Comparison of ENCODE assay signal across 18 cellular contexts in genomic region chr2:179524940-179525339, GRCh38.
A peak's percentile ranks its signal among the peaks of the same experiment; 100 is the strongest.
DNase-seq lines count a peak whose midpoint lies in the region; ATAC-seq and TF ChIP-seq lines count a peak whose summit lies in the region.
"Had no signal": no experiment of that assay in that cellular context is flagged by ENCODE, and none has a peak within 500 bp of the region (broad histone marks: within the 10 kb centered on the region; RNA-seq: fewer than 3 reads in every experiment).

No MANE protein-coding gene starts in this region.

- H3K79me2 ChIP-seq in mesendoderm (ENCODE audit: control insufficient read depth, insufficient read depth, low read length) = no peaks in the 10 kb centered on the region

- H3K36me3 ChIP-seq in mesendoderm (ENCODE audit: control insufficient read depth, insufficient read depth, low read length) = no peaks in the 10 kb centered on the region
- H3K36me3 ChIP-seq: Peyer's patch had no signal

- H2BK120ac ChIP-seq in mesendoderm (ENCODE audit: low read depth, low read length) = no peak overlapping the region

- H3K4ac ChIP-seq in mesendoderm (ENCODE audit: low read depth, low read length) = no peak overlapping the region

- H3K79me1 ChIP-seq in mesendoderm (ENCODE audit: low read length) = no peaks in the 10 kb centered on the region

- no CpG with 5 or more reads among the region's 5 CpGs for WGBS in mesendoderm (ENCODE audit: extremely low coverage, insufficient coverage, low lambda C conversion rate)

- H4K5ac ChIP-seq in mesendoderm (ENCODE audit: low read length) = no peak overlapping the region

- H3K23ac ChIP-seq in mesendoderm (ENCODE audit: low read length) = no peak overlapping the region

- no peak overlapping the region for H3K4me2 ChIP-seq in mesendoderm (ENCODE audit: low read length)

- no peak overlapping the region for H3K27ac ChIP-seq in mesendoderm (ENCODE audit: low read depth, low read length)
- H3K27ac ChIP-seq: Peyer's patch had no signal

- no peak overlapping the region for H3K56ac ChIP-seq in mesendoderm (ENCODE audit: low read length)

- H3K9me3 Mint-ChIP-seq in chondrocyte (ENCODE audit: low read depth) = no peaks in the 10 kb centered on the region
- H3K9me3 Mint-ChIP-seq: CD4-positive, alpha-beta T cell had no signal

- H2BK15ac ChIP-seq in mesendoderm (replicated peaks; ENCODE audit: low read depth) = no peak overlapping the region

- H3K4me1 Mint-ChIP-seq in chondrocyte (ENCODE audit: low read depth) = peaks cover 3% of the 10 kb centered on the region

- H2AK5ac ChIP-seq in mesendoderm (ENCODE audit: low read length) = no peak overlapping the region

- no peaks in the 10 kb centered on the region for H3K27me3 ChIP-seq in mesendoderm (ENCODE audit: insufficient read depth, low read length, poor library complexity)
- H3K27me3 ChIP-seq: Peyer's patch had no signal

- TF ChIP-seq CTCF in astrocyte of the spinal cord (IDR thresholded peaks at IDR 0.05; ENCODE audit: low read depth, low read length) (no peak), chondrocyte (IDR thresholded peaks at IDR 0.05) (no peak)

- in situ Hi-C loops in Caki2 (cut with HindIII; ENCODE audit: low pct_unique_long_range_greater_than_20kb, low sequenced_read_pairs) = no loop called here
- in situ Hi-C loops in astrocyte of the spinal cord (cut with HindIII; ENCODE audit: low sequenced_read_pairs) = no loop called here

- H3K9ac ChIP-seq in mesendoderm (ENCODE audit: low read length) = no peak overlapping the region

- H3K4me3 ChIP-seq in astrocyte of the spinal cord (ENCODE audit: low read depth, low read length) (no peak overlapping the region), mesendoderm (ENCODE audit: low read length) (no peak overlapping the region)
- H3K4me3 ChIP-seq: GM12878, Peyer's patch had no signal

- no peaks in the 10 kb centered on the region for H3K4me1 ChIP-seq in mesendoderm (ENCODE audit: control insufficient read depth, low read depth, low read length)
- H3K4me1 ChIP-seq: Peyer's patch had no signal

- DNase-seq in Caki2 (ENCODE audit: low read depth) = peak; percentile 8
- DNase-seq in NCI-H2227 treated with DMSO at 0.1 percent for 48 hours (lab: John Stamatoyannopoulos, UW) = peak; percentile 97
- peak; percentile 45 for DNase-seq in astrocyte of the spinal cord (ENCODE audit: low read depth, low spot score)
- peak; percentile 6 for DNase-seq in mesendoderm
- DNase-seq in chondrocyte (ENCODE audit: low spot score) = no peak
- DNase-seq in putamen (ENCODE audit: low spot score) = no peak
- DNase-seq: Caco-2; CD4-positive, alpha-beta T cell; Kasumi-1; MM.1S; NCI-H1092; NCI-H1436 treated with DMSO at 0.1 percent for 48 hours; NCI-H2029; NCI-H526 treated with DMSO at 0.1 percent for 48 hours; Peyer's patch had no signal

- no peaks in the 10 kb centered on the region for H3K27me3 Mint-ChIP-seq in chondrocyte (ENCODE audit: low read depth)

- H3K18ac ChIP-seq in mesendoderm (ENCODE audit: low read length) = no peak overlapping the region

- ATAC-seq in HG02938 (IDR thresholded peaks at IDR 0.05; ENCODE audit: unreplicated experiment) (no peak), GM21528 (IDR thresholded peaks at IDR 0.05; ENCODE audit: low FRiP score, unreplicated experiment) (no peak)
- ATAC-seq: GM12878 had no signal

- no peak overlapping the region for H3K4me3 Mint-ChIP-seq in chondrocyte (ENCODE audit: unreplicated experiment)
- H3K4me3 Mint-ChIP-seq: CD4-positive, alpha-beta T cell had no signal

- H3K27ac Mint-ChIP-seq in chondrocyte (ENCODE audit: unreplicated experiment) = no peak overlapping the region
- H3K27ac Mint-ChIP-seq: CD4-positive, alpha-beta T cell had no signal

- H3K36me3 Mint-ChIP-seq in chondrocyte (ENCODE audit: low read depth) = no peaks in the 10 kb centered on the region

- no peak overlapping the region for H4K8ac ChIP-seq in mesendoderm (ENCODE audit: low read depth, low read length)

- no peak overlapping the region for H2BK5ac ChIP-seq in mesendoderm (ENCODE audit: low read length)

Comparison
In these comparisons a context has a peak if more than half of its experiments do, and no peak if none do; other contexts are left out.
1. DNase-seq: peak in Caki2 (single experiment), NCI-H2227 treated with DMSO at 0.1 percent for 48 hours (single experiment), astrocyte of the spinal cord (single experiment) and mesendoderm (single experiment); none in chondrocyte (single experiment) and putamen (single experiment).